ENCODE assay signal across 13 cellular contexts in the genomic region with DNA sequence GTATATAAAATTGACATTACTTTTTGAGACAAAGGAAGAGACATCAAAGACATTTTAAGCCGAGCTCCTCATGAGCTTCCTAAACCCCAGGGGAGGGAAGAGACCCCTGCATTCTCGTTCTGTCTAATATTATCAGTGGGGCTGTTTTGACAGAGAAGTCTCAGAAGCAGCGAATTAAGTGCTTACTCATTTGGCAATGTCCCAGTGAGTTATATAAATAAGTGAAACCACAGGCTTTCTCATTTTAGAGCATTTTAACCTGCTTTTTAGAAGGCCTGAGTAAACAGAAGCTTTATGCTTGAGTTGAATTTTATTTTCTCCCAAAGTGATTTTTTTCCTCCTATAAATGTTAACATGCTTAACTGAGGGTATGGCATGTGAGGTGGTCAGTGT. TPM values are rescaled to one million over a fixed set of nuclear protein-coding genes. Genes with fewer than 3 reads are reported as not detected.
A peak's percentile ranks its signal among the peaks of the same experiment; 100 is the strongest.
DNase-seq lines count a peak whose midpoint lies in the region; ATAC-seq and TF ChIP-seq lines count a peak whose summit lies in the region.
"Had no signal": no experiment of that assay in that cellular context is flagged by ENCODE, and none has a peak within 500 bp of the region (broad histone marks: within the 10 kb centered on the region; RNA-seq: fewer than 3 reads in every experiment).

No MANE protein-coding gene starts in this region.

- H3K9ac ChIP-seq in IMR-90 (ENCODE audit: low read depth, low read length) = no peak overlapping the region

- H3K36me3 ChIP-seq in IMR-90 (ENCODE audit: control insufficient read depth, insufficient read depth, low read length) = peaks cover 7% of the 10 kb centered on the region

- H3K56ac ChIP-seq in IMR-90 (ENCODE audit: extremely low read depth, insufficient read depth, low read length) = no peak overlapping the region

- H2BK20ac ChIP-seq in IMR-90 (ENCODE audit: low read depth, low read length) = no peak overlapping the region

- H3K4me1 ChIP-seq in IMR-90 (ENCODE audit: control insufficient read depth, insufficient read depth, low read length) = peaks cover 4% of the 10 kb centered on the region
- H3K4me1 ChIP-seq: SJCRH30 had no signal

- peaks cover 0 to 6% of the 10 kb centered on the region in 2 experiments; a peak in 1 of 4 replicates for H3K79me1 ChIP-seq in IMR-90 (ENCODE audit: low read depth in 1 of 2, low read length in 2 of 2)

- H2AFZ ChIP-seq in IMR-90 (replicated peaks; ENCODE audit: low read length, poor library complexity) = no peak overlapping the region

- peak overlapping the region; percentile 73 for H2BK5ac ChIP-seq in IMR-90 (ENCODE audit: low read depth, low read length, poor library complexity, severe bottlenecking)

- dilution Hi-C loops in IMR-90 (cut with HindIII; ENCODE audit: low sequenced_read_pairs, unreplicated experiment) = no loop called here

- H4K91ac ChIP-seq in IMR-90 (ENCODE audit: insufficient read depth, low read depth, low read length) = no peak overlapping the region

- H3K14ac ChIP-seq in IMR-90 (replicated peaks; ENCODE audit: low read depth, low read length) = no peak overlapping the region

- H3K27me3 ChIP-seq in IMR-90 (ENCODE audit: control insufficient read depth, insufficient read depth, low read length) = no peaks in the 10 kb centered on the region
- H3K27me3 ChIP-seq: SJCRH30 had no signal

- H4K8ac ChIP-seq in IMR-90 (ENCODE audit: low read depth in 2 of 2, low read length in 2 of 2) = no peak overlapping the region; a peak in 1 of 4 replicates

- no CpG with 5 or more reads among the region's 3 CpGs for WGBS in IMR-90 (ENCODE audit: extremely low coverage in 2 of 2, insufficient read length in 1 of 2), 2 experiments

- H3K27ac ChIP-seq in IMR-90 (ENCODE audit: insufficient read depth, low read length) = no peak overlapping the region
- H3K27ac ChIP-seq: SJCRH30 had no signal

- intact Hi-C loops in IMR-90 (cut with micrococcal nuclease) = loop anchor here (1.0 to 5.0 kb wide), 4 partner anchors 38 to 243 kb away; a partner anchor contains a TSS

- ATAC-seq in IMR-90 (ENCODE audit: low read depth) = peak; percentile 70
- ATAC-seq in HG02798 (IDR thresholded peaks at IDR 0.05; ENCODE audit: poor library complexity, unreplicated experiment) = no peak
- ATAC-seq: stimulated activated naive B cell treated with anti-CD40 and anti-IgM and Interleukin-4, amounts not matched to agents 10 μg/mL and 1 μg/mL and 100 μg/mL, for 72 hours had no signal

- H2AK9ac ChIP-seq in IMR-90 (replicated peaks; ENCODE audit: low read depth, low read length, poor library complexity) = no peak overlapping the region

- H3K4me3 ChIP-seq in AG09309 (ENCODE audit: control insufficient read depth, low read depth, low read length) (no peak overlapping the region), IMR-90 (ENCODE audit: insufficient read depth, low read depth, low read length) (no peak overlapping the region), astrocyte of the cerebellum (ENCODE audit: low read depth, low read length) (no peak overlapping the region), foreskin fibroblast (ENCODE audit: low read depth in 1 of 2, low read length in 2 of 2) (no peak overlapping the region)
- H3K4me3 ChIP-seq: SJCRH30 had no signal

- peak overlapping the region; percentile 51; the same call in 1 of the 2 replicates for H3K18ac ChIP-seq in IMR-90 (ENCODE audit: low read depth, low read length)

- no peak overlapping the region for H2AK5ac ChIP-seq in IMR-90 (ENCODE audit: low read depth, low read length)

- no peaks in the 10 kb centered on the region for H3K9me3 ChIP-seq in IMR-90 (ENCODE audit: control insufficient read depth, insufficient read depth, low read length)
- H3K9me3 ChIP-seq: SJCRH30 had no signal

- TF ChIP-seq CTCF in AG09309 (IDR thresholded peaks at IDR 0.05; ENCODE audit: control insufficient read depth, insufficient read depth, low read depth, low read length, missing control alignments) = no peak
- no peak for TF ChIP-seq CTCF in IMR-90 (conservative IDR thresholded peaks at IDR 0.05; ENCODE audit: low read depth, low read length)
- TF ChIP-seq CTCF in astrocyte of the cerebellum (IDR thresholded peaks at IDR 0.05; ENCODE audit: low read depth, low read length, missing control alignments) = no peak
- no peak for TF ChIP-seq CTCF in foreskin fibroblast (IDR thresholded peaks at IDR 0.05; ENCODE audit: low read depth, low read length)

- no TSS peak for BruUV-seq in IMR-90 (replicated peaks; lab: Mats Ljungman, UMichigan)

- TF ChIP-seq POLR2A in IMR-90 (IDR thresholded peaks at IDR 0.05; ENCODE audit: low read depth, low read length) = no peak

- no peaks in the 10 kb centered on the region for H3K9me1 ChIP-seq in IMR-90 (ENCODE audit: insufficient read depth, low read length)

- H2BK15ac ChIP-seq in IMR-90 (ENCODE audit: low read depth, low read length) = no peak overlapping the region

- H3K4me2 ChIP-seq in IMR-90 (ENCODE audit: low read depth, low read length) = peak overlapping the region; percentile 64

- in situ Hi-C loops in IMR-90 (cut with MboI; ENCODE audit: low sequenced_read_pairs) (loop anchor here (10.0 kb wide), 1 partner anchor 133 kb away; no protein-coding TSS in a partner anchor), astrocyte of the cerebellum (cut with HindIII; ENCODE audit: low sequenced_read_pairs) (no loop called here)

- CTCF ChIA-PET in IMR-90 (lab: Yijun Ruan, JAX) = interaction anchor here (0.9 to 1.6 kb wide), 7 partner anchors 10 to 244 kb away, joined by 3 to 9 read pairs (median 4); a partner anchor contains a TSS

- H4K20me1 ChIP-seq in IMR-90 (ENCODE audit: insufficient read depth, low read length) = peaks cover 9% of the 10 kb centered on the region

- POLR2A ChIA-PET in IMR-90 (lab: Charles Lee; ENCODE audit: unreplicated experiment) = interaction anchor here (0.5 kb wide), 1 partner anchor 303 kb away, joined by 3 read pairs; no protein-coding TSS in a partner anchor

- no peak for TF ChIP-seq RAD21 in IMR-90 (IDR thresholded peaks at IDR 0.05; ENCODE audit: low read length)

- no peak overlapping the region for H3K23ac ChIP-seq in IMR-90 (ENCODE audit: low read depth, low read length)

- H4K5ac ChIP-seq in IMR-90 (ENCODE audit: low read depth, low read length) = no peak overlapping the region

- DNase-seq in AG09309 (ENCODE audit: low read depth) = peak; percentile 56
- DNase-seq in IMR-90 = peak; percentile 85
- peak; percentile 64 for DNase-seq in astrocyte of the cerebellum (ENCODE audit: low read depth)
- DNase-seq in foreskin fibroblast = peak; percentile 35 to 74
- DNase-seq in SKM-1 (lab: John Stamatoyannopoulos, UW; ENCODE audit: unreplicated experiment) = no peak
- no peak for DNase-seq in NCI-H526 (lab: John Stamatoyannopoulos, UW)
- no peak for DNase-seq in NCI-H2107 (lab: John Stamatoyannopoulos, UW)
- DNase-seq: kidney; NCI-H1105; stimulated activated naive B cell treated with anti-CD40 and anti-IgM and Interleukin-4, amounts not matched to agents 10 μg/mL and 1 μg/mL and 100 μg/mL, for 72 hours had no signal

- H2BK120ac ChIP-seq in IMR-90 (ENCODE audit: low read depth, low read length) = no peak overlapping the region

- no peak overlapping the region for H3K4ac ChIP-seq in IMR-90 (ENCODE audit: low read depth, low read length)

TF ChIP-seq in IMR-90, 13 proteins besides CTCF, POLR2A, EP300 and RAD21:
- TF ChIP-seq MAFK (IDR thresholded peaks at IDR 0.05; ENCODE audit: low read depth, low read length) (peak; percentile 32; the same call in 1 of the 2 replicates), BHLHE40 (IDR thresholded peaks at IDR 0.05; ENCODE audit: low read depth, low read length) (no peak), FOS (IDR thresholded peaks at IDR 0.05; ENCODE audit: low read depth, low read length) (no peak)
- TF ChIP-seq, protein P1, sequence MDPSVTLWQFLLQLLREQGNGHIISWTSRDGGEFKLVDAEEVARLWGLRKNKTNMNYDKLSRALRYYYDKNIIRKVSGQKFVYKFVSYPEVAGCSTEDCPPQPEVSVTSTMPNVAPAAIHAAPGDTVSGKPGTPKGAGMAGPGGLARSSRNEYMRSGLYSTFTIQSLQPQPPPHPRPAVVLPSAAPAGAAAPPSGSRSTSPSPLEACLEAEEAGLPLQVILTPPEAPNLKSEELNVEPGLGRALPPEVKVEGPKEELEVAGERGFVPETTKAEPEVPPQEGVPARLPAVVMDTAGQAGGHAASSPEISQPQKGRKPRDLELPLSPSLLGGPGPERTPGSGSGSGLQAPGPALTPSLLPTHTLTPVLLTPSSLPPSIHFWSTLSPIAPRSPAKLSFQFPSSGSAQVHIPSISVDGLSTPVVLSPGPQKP (IDR thresholded peaks at IDR 0.05; ENCODE audit: borderline replicate concordance, low read depth, low read length) = no peak

RNA-seq across cellular contexts. Expression of a gene that starts 23.2 kb away (rescaled TPM):
- under 0.01 TPM in 1 of 2 replicates, not detected in the other for total RNA-seq in IMR-90 (2012; rRNA removed)
- 0.12 and 0.16 TPM in 2 replicates for polyA plus RNA-seq in IMR-90 (2012; rRNA removed)
- 0.03 and 0.45 TPM in 2 replicates for polyA plus RNA-seq in IMR-90 (2012; cell fraction: cytosol; rRNA removed)
- 0.31 and 0.89 TPM in 2 replicates for polyA plus RNA-seq in IMR-90 (2012; cell fraction: nucleus; rRNA removed; ENCODE audit: low replicate concordance)
- total RNA-seq: B cell, SJCRH30 had no signal

RNA-seq across cellular contexts. Expression of a gene that starts 24.9 kb away (rescaled TPM):
- 163 and 207 TPM in 2 replicates for total RNA-seq in IMR-90 (2012; rRNA removed)
- 103 and 115 TPM in 2 replicates for polyA plus RNA-seq in IMR-90 (2012; rRNA removed)
- 47.0 and 110 TPM in 2 replicates for polyA plus RNA-seq in IMR-90 (2012; cell fraction: cytosol; rRNA removed)
- 21.1 and 39.2 TPM in 2 replicates for polyA plus RNA-seq in IMR-90 (2012; cell fraction: nucleus; rRNA removed; ENCODE audit: low replicate concordance)

RNA-seq across cellular contexts. Expression of a gene that starts 30.9 kb away (rescaled TPM):
- not detected in 2 replicates for total RNA-seq in IMR-90 (2012; rRNA removed)
- polyA plus RNA-seq in IMR-90 (2012; rRNA removed) = not detected in 2 replicates
- 0.02 TPM in 1 of 2 replicates, not detected in the other for polyA plus RNA-seq in IMR-90 (2012; cell fraction: cytosol; rRNA removed)
- polyA plus RNA-seq in IMR-90 (2012; cell fraction: nucleus; rRNA removed; ENCODE audit: low replicate concordance) = 0.14 and 0.29 TPM in 2 replicates
- total RNA-seq: kidney had no signal

RNA-seq across cellular contexts. Expression of a gene that starts 38.5 kb away (rescaled TPM):
- 77.1 and 79.7 TPM in 2 replicates for total RNA-seq in IMR-90 (2012; rRNA removed)
- 108 and 114 TPM in 2 replicates for polyA plus RNA-seq in IMR-90 (2012; rRNA removed)
- 158 and 196 TPM in 2 replicates for polyA plus RNA-seq in IMR-90 (2012; cell fraction: cytosol; rRNA removed)
- 127 and 140 TPM in 2 replicates for polyA plus RNA-seq in IMR-90 (2012; cell fraction: nucleus; rRNA removed; ENCODE audit: low replicate concordance)

RNA-seq across cellular contexts. Expression of a gene that starts 38.6 kb away (rescaled TPM):
- 37.2 and 41.6 TPM in 2 replicates for total RNA-seq in IMR-90 (2012; rRNA removed)
- 12.2 and 14.9 TPM in 2 replicates for polyA plus RNA-seq in IMR-90 (2012; rRNA removed)
- 9.1 and 21.9 TPM in 2 replicates for polyA plus RNA-seq in IMR-90 (2012; cell fraction: cytosol; rRNA removed)
- polyA plus RNA-seq in IMR-90 (2012; cell fraction: nucleus; rRNA removed; ENCODE audit: low replicate concordance) = 6.9 and 10.5 TPM in 2 replicates

Comparison
In these comparisons a context has a peak if more than half of its experiments do, and no peak if none do; other contexts are left out.
1. DNase-seq: peak in AG09309 (single experiment), IMR-90 (single experiment), astrocyte of the cerebellum (single experiment) and foreskin fibroblast (2 of 2); none in SKM-1 (single experiment), NCI-H526 (0 of 2) and NCI-H2107 (single experiment).